In genomic region chr5:126015244-126016054, GRCh38 we compare ENCODE assay signal across 12 cellular contexts.
A peak's percentile ranks its signal among the peaks of the same experiment; 100 is the strongest.
DNase-seq lines count a peak whose midpoint lies in the region; ATAC-seq, FAIRE-seq and TF ChIP-seq lines count a peak whose summit lies in the region.
"Had no signal": no experiment of that assay in that cellular context is flagged by ENCODE, and none has a peak within 500 bp of the region (broad histone marks: within the 10 kb centered on the region; RNA-seq: fewer than 3 reads in every experiment).

No MANE protein-coding gene starts in this region.

- CTCF ChIA-PET in activated CD8-positive, alpha-beta T cell treated with anti-CD3 and anti-CD28 coated beads for 36 hours (lab: Charles Lee), result no interaction called here

- peaks cover 45% of the 10 kb centered on the region for H3K4me1 ChIP-seq in HUES64 (ENCODE audit: insufficient read depth, low read length)

- no peak for ATAC-seq in activated CD8-positive, alpha-beta T cell treated with anti-CD3 and anti-CD28 coated beads for 36 hours
- ATAC-seq in HG03039 (IDR thresholded peaks at IDR 0.05; ENCODE audit: unreplicated experiment), result no peak

- no peak overlapping the region for H3K27ac Mint-ChIP-seq in activated CD8-positive, alpha-beta T cell treated with anti-CD3 and anti-CD28 coated beads for 36 hours

- WGBS in HUES64, result 79% methylated on average over 6 of the region's 8 CpGs

- H3K36me3 ChIP-seq in HUES64 (ENCODE audit: insufficient read depth, low read length), result no peaks in the 10 kb centered on the region
- H3K36me3 ChIP-seq: sigmoid colon had no signal

- H3K9me3 ChIP-seq in HUES64 (ENCODE audit: insufficient read depth, low read depth, low read length), result no peaks in the 10 kb centered on the region
- H3K9me3 ChIP-seq: sigmoid colon had no signal

- no peak for FAIRE-seq in HTR-8/SVneo (lab: Jason Lieb, UNC)

- H3K27me3 Mint-ChIP-seq in activated CD8-positive, alpha-beta T cell treated with anti-CD3 and anti-CD28 coated beads for 36 hours, result no peaks in the 10 kb centered on the region

- no peaks in the 10 kb centered on the region for H3K36me3 Mint-ChIP-seq in activated CD8-positive, alpha-beta T cell treated with anti-CD3 and anti-CD28 coated beads for 36 hours (ENCODE audit: low read depth)

- peak overlapping the region; percentile 6; the same call in 1 of the 2 replicates for H3K27ac ChIP-seq in HUES64 (ENCODE audit: low read depth, low read length)
- H3K27ac ChIP-seq: sigmoid colon had no signal

- H3K9ac ChIP-seq in HUES64 (ENCODE audit: low read depth, low read length), result no peak overlapping the region

- intact Hi-C loops in activated CD8-positive, alpha-beta T cell treated with anti-CD3 and anti-CD28 coated beads for 36 hours (cut with micrococcal nuclease), result no loop called here

- no peaks in the 10 kb centered on the region for H3K9me3 Mint-ChIP-seq in activated CD8-positive, alpha-beta T cell treated with anti-CD3 and anti-CD28 coated beads for 36 hours

- H3K4me3 ChIP-seq in HUES64 (ENCODE audit: low read length) (no peak overlapping the region), fibroblast of villous mesenchyme (ENCODE audit: low read depth, low read length) (no peak overlapping the region)
- H3K4me3 ChIP-seq: sigmoid colon had no signal

- H3K4me1 Mint-ChIP-seq in activated CD8-positive, alpha-beta T cell treated with anti-CD3 and anti-CD28 coated beads for 36 hours (ENCODE audit: low read depth), result no peaks in the 10 kb centered on the region

- DNase-seq in NCI-H82 (lab: John Stamatoyannopoulos, UW), result peak; percentile 89
- DNase-seq in fibroblast of villous mesenchyme (ENCODE audit: low read depth), result peak; percentile 20
- peak; percentile 93 for DNase-seq in renal cortical epithelial cell (ENCODE audit: low read depth)
- no peak for DNase-seq in activated CD8-positive, alpha-beta T cell treated with anti-CD3 and anti-CD28 coated beads for 36 hours
- no peak for DNase-seq in HCEC 1CT
- no peak for DNase-seq in HTR-8/SVneo (ENCODE audit: insufficient read length, low spot score)
- DNase-seq: activated CD4-positive, CD25-positive, alpha-beta regulatory T cell; NCI-H524; sigmoid colon; stimulated activated naive CD4-positive, alpha-beta T cell had no signal

- TF ChIP-seq CTCF in fibroblast of villous mesenchyme (IDR thresholded peaks at IDR 0.05; ENCODE audit: insufficient read depth, low read depth, low read length), result no peak
- no peak for TF ChIP-seq CTCF in activated CD8-positive, alpha-beta T cell treated with anti-CD3 and anti-CD28 coated beads for 36 hours (IDR thresholded peaks at IDR 0.05)

- no peak overlapping the region for H3K4me3 Mint-ChIP-seq in activated CD8-positive, alpha-beta T cell treated with anti-CD3 and anti-CD28 coated beads for 36 hours

- POLR2A ChIA-PET in activated CD8-positive, alpha-beta T cell treated with anti-CD3 and anti-CD28 coated beads for 36 hours (lab: Charles Lee), result no interaction called here

- H3K27me3 ChIP-seq in HUES64 (ENCODE audit: insufficient read depth, low read length), result no peaks in the 10 kb centered on the region
- H3K27me3 ChIP-seq: sigmoid colon had no signal

Comparison
In these comparisons a context has a peak if more than half of its experiments do, and no peak if none do; other contexts are left out.
1. DNase-seq: peak in NCI-H82 (single experiment), fibroblast of villous mesenchyme (single experiment) and renal cortical epithelial cell (single experiment); none in activated CD8-positive, alpha-beta T cell treated with anti-CD3 and anti-CD28 coated beads for 36 hours (single experiment), HCEC 1CT (single experiment) and HTR-8/SVneo (single experiment).